Comparison of ENCODE assay signal across 8 cellular contexts in genomic region chr11:122863704-122864326, GRCh38. TPM values are rescaled to one million over a fixed set of nuclear protein-coding genes. Genes with fewer than 3 reads are reported as not detected.
A peak's percentile ranks its signal among the peaks of the same experiment; 100 is the strongest.
DNase-seq lines count a peak whose midpoint lies in the region; ATAC-seq, FAIRE-seq and TF ChIP-seq lines count a peak whose summit lies in the region.

No MANE protein-coding gene starts in this region.

- H3K4me1 ChIP-seq in small intestine (ENCODE audit: control insufficient read depth in 2 of 2, insufficient read depth in 1 of 2, low read depth in 1 of 2, low read length in 1 of 2): no peaks in the 10 kb centered on the region

- no peaks in the 10 kb centered on the region for H3K9me3 Mint-ChIP-seq in natural killer cell
- no peaks in the 10 kb centered on the region for H3K9me3 Mint-ChIP-seq in natural killer cell treated with Interleukin-12 subunit alpha and Interleukin-12 subunit beta and Interleukin-15 and Interleukin-18, amount 100 ng/mL, for 72 hours

- no peak overlapping the region for H3K4me3 ChIP-seq in small intestine (ENCODE audit: low read depth in 1 of 2, low read length in 2 of 2)

- H3K27me3 ChIP-seq in small intestine (ENCODE audit: control insufficient read depth in 2 of 2, insufficient read depth in 2 of 2, low read length in 2 of 2): no peaks in the 10 kb centered on the region

- H3K9me3 ChIP-seq in small intestine (ENCODE audit: control insufficient read depth, low read depth): no peaks in the 10 kb centered on the region

- peaks cover 9% of the 10 kb centered on the region for H3K36me3 Mint-ChIP-seq in natural killer cell
- peaks cover 9% of the 10 kb centered on the region for H3K36me3 Mint-ChIP-seq in natural killer cell treated with Interleukin-12 subunit alpha and Interleukin-12 subunit beta and Interleukin-15 and Interleukin-18, amount 100 ng/mL, for 72 hours

- intact Hi-C loops in natural killer cell (cut with micrococcal nuclease): loop anchor here (1.0 to 5.0 kb wide), 2 partner anchors 159 to 188 kb away; no protein-coding TSS in a partner anchor

- no peak for ATAC-seq in natural killer cell
- no peak for ATAC-seq in natural killer cell treated with Interleukin-12 subunit alpha and Interleukin-12 subunit beta and Interleukin-15 and Interleukin-18, amount 100 ng/mL, for 72 hours
- no peak for ATAC-seq in GM21619 (IDR thresholded peaks at IDR 0.05; ENCODE audit: unreplicated experiment)
- no peak for ATAC-seq in GM21381 (IDR thresholded peaks at IDR 0.05; ENCODE audit: unreplicated experiment)

- TF ChIP-seq CTCF in natural killer cell (IDR thresholded peaks at IDR 0.05): peak; percentile 80

- peaks cover 0 to 5% of the 10 kb centered on the region in 2 donors for H3K4me1 Mint-ChIP-seq in natural killer cell
- H3K4me1 Mint-ChIP-seq in natural killer cell treated with Interleukin-12 subunit alpha and Interleukin-12 subunit beta and Interleukin-15 and Interleukin-18, amount 100 ng/mL, for 72 hours (ENCODE audit: low read depth in 2 of 2): peaks cover 0 to 6% of the 10 kb centered on the region in 2 donors

- no peak for FAIRE-seq in small intestine (lab: Jason Lieb, UNC)

- no peak overlapping the region for H3K27ac Mint-ChIP-seq in natural killer cell
- H3K27ac Mint-ChIP-seq in natural killer cell treated with Interleukin-12 subunit alpha and Interleukin-12 subunit beta and Interleukin-15 and Interleukin-18, amount 100 ng/mL, for 72 hours: no peak overlapping the region

- DNase-seq in natural killer cell (no peak), NCI-H460 (ENCODE audit: extremely low read depth, low read depth) (peak; percentile 24), activated T-cell treated with anti-CD3 and anti-CD28 coated beads for 4 hours (peak; percentile 28), germinal center (ENCODE audit: low spot score) (peak; percentile 38), small intestine (peak; percentile 29)
- no peak for DNase-seq in natural killer cell treated with Interleukin-12 subunit alpha and Interleukin-12 subunit beta and Interleukin-15 and Interleukin-18, amount 100 ng/mL, for 72 hours (ENCODE audit: low spot score)

- H3K4me3 Mint-ChIP-seq in natural killer cell: no peak overlapping the region
- H3K4me3 Mint-ChIP-seq in natural killer cell treated with Interleukin-12 subunit alpha and Interleukin-12 subunit beta and Interleukin-15 and Interleukin-18, amount 100 ng/mL, for 72 hours: no peak overlapping the region

- no peak overlapping the region for H3K27ac ChIP-seq in small intestine (ENCODE audit: low read depth in 1 of 2, low read length in 1 of 2)

- no peaks in the 10 kb centered on the region for H3K27me3 Mint-ChIP-seq in natural killer cell (ENCODE audit: low read depth in 2 of 2)
- peaks cover 0 to 2% of the 10 kb centered on the region in 2 donors for H3K27me3 Mint-ChIP-seq in natural killer cell treated with Interleukin-12 subunit alpha and Interleukin-12 subunit beta and Interleukin-15 and Interleukin-18, amount 100 ng/mL, for 72 hours

- no peaks in the 10 kb centered on the region for H3K36me3 ChIP-seq in small intestine (ENCODE audit: control insufficient read depth in 2 of 2, insufficient read depth in 2 of 2, low read length in 2 of 2)

- 20 to 35% (median 30%) methylated on average over 7 of the region's 7 CpGs for WGBS in small intestine, 3 donors

RNA-seq across cellular contexts. Expression of gene JHY, which starts 18.7 kb away (rescaled TPM):
- total RNA-seq in natural killer cell: 1 to 10 TPM in 2 of 3 donors, under 1 TPM in 1; 0.88 to 1.5 (median 1.2) TPM
- under 1 TPM; 0.55 to 0.59 TPM for total RNA-seq in natural killer cell treated with Interleukin-12 subunit alpha and Interleukin-12 subunit beta and Interleukin-15 and Interleukin-18, amount 100 ng/mL, for 72 hours
- total RNA-seq in NCI-H460 (2014; rRNA removed; shearing (Covaris generic)): 3.1 and 3.2 TPM in 2 replicates
- polyA plus RNA-seq in NCI-H460 (2014; cell fraction: nucleus; rRNA removed): 0.50 and 1.4 TPM in 2 replicates
- polyA plus RNA-seq in small intestine: 1 to 10 TPM; 1.3 to 1.8 (median 1.4) TPM

RNA-seq across cellular contexts. Expression of gene CRTAM, which starts 25.5 kb away (rescaled TPM):
- total RNA-seq in natural killer cell: 1 to 10 TPM; 3.3 to 6.5 (median 5.4) TPM
- 1 to 10 TPM in 1 of 2 donors, under 1 TPM in 1; 0.98 to 2.9 TPM for total RNA-seq in natural killer cell treated with Interleukin-12 subunit alpha and Interleukin-12 subunit beta and Interleukin-15 and Interleukin-18, amount 100 ng/mL, for 72 hours
- not detected in 2 replicates for total RNA-seq in NCI-H460 (2014; rRNA removed; shearing (Covaris generic))
- not detected in 2 replicates for polyA plus RNA-seq in NCI-H460 (2014; cell fraction: nucleus; rRNA removed)
- polyA plus RNA-seq in small intestine: under 1 TPM in 2 of 3 donors, not detected in 1; 0.15 to 0.54 TPM

Comparison
In these comparisons a context has a peak if more than half of its experiments do, and no peak if none do; other contexts are left out.
1. DNase-seq: peak in NCI-H460 (single experiment), activated T-cell treated with anti-CD3 and anti-CD28 coated beads for 4 hours (single experiment), germinal center (single experiment) and small intestine (single experiment); none in natural killer cell (single experiment) and natural killer cell treated with Interleukin-12 subunit alpha and Interleukin-12 subunit beta and Interleukin-15 and Interleukin-18, amount 100 ng/mL, for 72 hours (single experiment).